Comparison of ENCODE assay signal across 16 cellular contexts in genomic region chr14:31939934-31940333, GRCh38.
DNase-seq lines count a peak whose midpoint lies in the region; ATAC-seq and TF ChIP-seq lines count a peak whose summit lies in the region.
"Had no signal": no experiment of that assay in that cellular context is flagged by ENCODE, and none has a peak within 500 bp of the region (broad histone marks: within the 10 kb centered on the region; RNA-seq: fewer than 3 reads in every experiment).

No MANE protein-coding gene starts in this region.

- CTCF ChIA-PET in HEK293T (lab: Yijun Ruan, JAX), result no interaction called here

- DNase-seq in COLO668 (lab: John Stamatoyannopoulos, UW; ENCODE audit: unreplicated experiment) (peak; percentile 27), NCI-H1092 treated with DMSO at 0.1 percent for 48 hours (lab: John Stamatoyannopoulos, UW) (peak; percentile 65), NCI-H446 treated with DMSO at 0.1 percent for 48 hours (lab: John Stamatoyannopoulos, UW) (peak; percentile 77), SHP77 (lab: John Stamatoyannopoulos, UW) (peak; percentile 70 to 85), HEK293T (ENCODE audit: extremely low spot score) (no peak), OCI-M2 (lab: John Stamatoyannopoulos, UW; ENCODE audit: unreplicated experiment) (no peak)
- DNase-seq: CD4-positive, CD25-positive, alpha-beta regulatory T cell; EL; IMR-90; Karpas-422; MG63; NCI-H1105 treated with DMSO at 0.1 percent for 48 hours; NCI-H2029; T-helper 17 cell had no signal

- POLR2A ChIA-PET in HEK293T (lab: Yijun Ruan, JAX), result no interaction called here

- ATAC-seq in GM19452 (IDR thresholded peaks at IDR 0.05; ENCODE audit: unreplicated experiment), result no peak
- no peak for ATAC-seq in GM19395 (IDR thresholded peaks at IDR 0.05; ENCODE audit: unreplicated experiment)
- ATAC-seq: T-helper 17 cell had no signal

TF ChIP-seq in HEK293T, 16 proteins besides CTCF, POLR2A, EP300 and RAD21:
- TF ChIP-seq ELF4 (IDR thresholded peaks at IDR 0.05) (no peak), ARNT (IDR thresholded peaks at IDR 0.05) (no peak), BHLHE40 (IDR thresholded peaks at IDR 0.05; ENCODE audit: borderline replicate concordance) (no peak), L3MBTL2 (conservative IDR thresholded peaks at IDR 0.05) (no peak), LEF1 (IDR thresholded peaks at IDR 0.05; ENCODE audit: borderline replicate concordance) (no peak), CTBP1 (IDR thresholded peaks at IDR 0.05; ENCODE audit: borderline replicate concordance) (no peak), SP1 (IDR thresholded peaks at IDR 0.05) (no peak), FOXK2 (IDR thresholded peaks at IDR 0.05) (no peak), HDGF (IDR thresholded peaks at IDR 0.05; ENCODE audit: borderline replicate concordance) (no peak), FOXA1 (IDR thresholded peaks at IDR 0.05) (no peak), ZNF384 (IDR thresholded peaks at IDR 0.05) (no peak), FOXM1 (IDR thresholded peaks at IDR 0.05; ENCODE audit: borderline replicate concordance) (no peak), TARDBP (IDR thresholded peaks at IDR 0.05) (no peak), NFRKB (IDR thresholded peaks at IDR 0.05) (no peak), SUZ12 (IDR thresholded peaks at IDR 0.05) (no peak)
- TF ChIP-seq, protein P1, sequence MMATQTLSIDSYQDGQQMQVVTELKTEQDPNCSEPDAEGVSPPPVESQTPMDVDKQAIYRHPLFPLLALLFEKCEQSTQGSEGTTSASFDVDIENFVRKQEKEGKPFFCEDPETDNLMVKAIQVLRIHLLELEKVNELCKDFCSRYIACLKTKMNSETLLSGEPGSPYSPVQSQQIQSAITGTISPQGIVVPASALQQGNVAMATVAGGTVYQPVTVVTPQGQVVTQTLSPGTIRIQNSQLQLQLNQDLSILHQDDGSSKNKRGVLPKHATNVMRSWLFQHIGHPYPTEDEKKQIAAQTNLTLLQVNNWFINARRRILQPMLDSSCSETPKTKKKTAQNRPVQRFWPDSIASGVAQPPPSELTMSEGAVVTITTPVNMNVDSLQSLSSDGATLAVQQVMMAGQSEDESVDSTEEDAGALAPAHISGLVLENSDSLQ (IDR thresholded peaks at IDR 0.05), result no peak

Comparison
In these comparisons a context has a peak if more than half of its experiments do, and no peak if none do; other contexts are left out.
1. DNase-seq: peak in COLO668 (single experiment), NCI-H1092 treated with DMSO at 0.1 percent for 48 hours (single experiment), NCI-H446 treated with DMSO at 0.1 percent for 48 hours (single experiment) and SHP77 (2 of 2); none in HEK293T (single experiment) and OCI-M2 (single experiment).